8 cellular contexts compared by ENCODE assay signal in genomic region chr11:57406337-57406904, GRCh38. TPM values are rescaled to one million over a fixed set of nuclear protein-coding genes. Genes with fewer than 3 reads are reported as not detected.
DNase-seq lines count a peak whose midpoint lies in the region; ATAC-seq, FAIRE-seq and TF ChIP-seq lines count a peak whose summit lies in the region.

No MANE protein-coding gene starts in this region.

- H3K27ac Mint-ChIP-seq in natural killer cell = peak overlapping the region in 1 of 2 donors; percentile 35
- no peak overlapping the region for H3K27ac Mint-ChIP-seq in mesothelial cell of epicardium

- peak overlapping the region in 6 of 10 experiments; percentile 10 to 39 (median 24); a peak in 7 of 20 replicates for H3K4me3 ChIP-seq in BLaER1 treated with 17β-estradiol and CSF1 and Interleukin-3, amounts not matched to agents 10 nM and 100 nM

- intact Hi-C loops in natural killer cell (cut with micrococcal nuclease) = no loop called here

- DNase-seq in activated T-cell treated with anti-CD3 and anti-CD28 coated beads, Interleukin-2, amount 50 U/mL, for 48 hours = peak; percentile 60 to 68
- no peak for DNase-seq in natural killer cell
- DNase-seq in urothelium cell line (ENCODE audit: low spot score) = no peak
- no peak for DNase-seq in mesothelial cell of epicardium (ENCODE audit: low spot score in 2 of 2, unreplicated experiment in 2 of 2)
- DNase-seq in NCI-H748 treated with DMSO at 0.1 percent for 48 hours (lab: John Stamatoyannopoulos, UW) = no peak

- H3K27me3 ChIP-seq in BLaER1 treated with 17β-estradiol and CSF1 and Interleukin-3, amounts not matched to agents 10 nM and 100 nM = no peaks in the 10 kb centered on the region

- H3K27me3 Mint-ChIP-seq in natural killer cell (ENCODE audit: low read depth in 2 of 2) (no peaks in the 10 kb centered on the region), mesothelial cell of epicardium (ENCODE audit: low read depth) (peaks cover 7% of the 10 kb centered on the region)

- no peak overlapping the region for H3K4me3 Mint-ChIP-seq in natural killer cell
- no peak overlapping the region for H3K4me3 Mint-ChIP-seq in mesothelial cell of epicardium

- peak overlapping the region; percentile 29 to 86 (median 69); a peak in 21 of 22 replicates for H3K27ac ChIP-seq in BLaER1 treated with 17β-estradiol and CSF1 and Interleukin-3, amounts not matched to agents 10 nM and 100 nM

- H3K9ac ChIP-seq in BLaER1 treated with 17β-estradiol and CSF1 and Interleukin-3, amounts not matched to agents 10 nM and 100 nM = peak overlapping the region in 10 of 11 experiments; percentile 5 to 74 (median 58); a peak in 16 of 22 replicates

- peaks cover 17 to 51% (median 42%) of the 10 kb centered on the region in 11 experiments; a peak in 21 of 22 replicates for H4K20me1 ChIP-seq in BLaER1 treated with 17β-estradiol and CSF1 and Interleukin-3, amounts not matched to agents 10 nM and 100 nM

- peaks cover 58 to 91% (median 72%) of the 10 kb centered on the region in 11 experiments for H3K36me3 ChIP-seq in BLaER1 treated with 17β-estradiol and CSF1 and Interleukin-3, amounts not matched to agents 10 nM and 100 nM

- ATAC-seq in GM19372 (IDR thresholded peaks at IDR 0.05; ENCODE audit: low read depth, unreplicated experiment) (peak; percentile 76), HG03439 (IDR thresholded peaks at IDR 0.05; ENCODE audit: unreplicated experiment) (peak; percentile 71), natural killer cell (peak in 2 of 3 donors; percentile 29 to 43)

- peak overlapping the region; percentile 61 to 88 (median 82) for H3K4me2 ChIP-seq in BLaER1 treated with 17β-estradiol and CSF1 and Interleukin-3, amounts not matched to agents 10 nM and 100 nM

- H3K36me3 Mint-ChIP-seq in natural killer cell = no peaks in the 10 kb centered on the region
- H3K36me3 Mint-ChIP-seq in mesothelial cell of epicardium = peaks cover 20% of the 10 kb centered on the region

- no peak for FAIRE-seq in urothelium cell line (lab: Jason Lieb, UNC)

- TF ChIP-seq CTCF in natural killer cell (IDR thresholded peaks at IDR 0.05) = no peak
- no peak for TF ChIP-seq CTCF in mesothelial cell of epicardium (IDR thresholded peaks at IDR 0.05; ENCODE audit: unreplicated experiment)

- peaks cover 0 to 4% of the 10 kb centered on the region in 2 donors for H3K4me1 Mint-ChIP-seq in natural killer cell
- no peaks in the 10 kb centered on the region for H3K4me1 Mint-ChIP-seq in mesothelial cell of epicardium

- H3K9me3 Mint-ChIP-seq in natural killer cell (no peaks in the 10 kb centered on the region), mesothelial cell of epicardium (no peaks in the 10 kb centered on the region)

- peaks cover 52 to 85% (median 72%) of the 10 kb centered on the region in 10 experiments for H3K4me1 ChIP-seq in BLaER1 treated with 17β-estradiol and CSF1 and Interleukin-3, amounts not matched to agents 10 nM and 100 nM

- peaks cover 4 to 13% (median 10%) of the 10 kb centered on the region in 11 experiments; a peak in 20 of 22 replicates for H3K9me3 ChIP-seq in BLaER1 treated with 17β-estradiol and CSF1 and Interleukin-3, amounts not matched to agents 10 nM and 100 nM (replicated peaks in 1 of 11)

RNA-seq across cellular contexts. Expression of gene PRG2, which starts 16.0 kb away (rescaled TPM):
- total RNA-seq in natural killer cell (1 to 10 TPM in 2 of 3 donors, not detected in 1; 1.2 to 2.4 TPM), mesothelial cell of epicardium (0.27 TPM in 1 of 3 replicates, not detected in the others)

RNA-seq across cellular contexts. Expression of gene SLC43A3, which starts 20.5 kb away (rescaled TPM):
- total RNA-seq in natural killer cell (10 to 100 TPM; 17.0 to 22.2 (median 20.7) TPM), mesothelial cell of epicardium (11.8 to 13.3 TPM (median 12.9 TPM) in 3 replicates)

RNA-seq across cellular contexts. Expression of gene PRG3, which starts 25.5 kb away (rescaled TPM):
- total RNA-seq in natural killer cell = not detected
- not detected in 3 replicates for total RNA-seq in mesothelial cell of epicardium

RNA-seq across cellular contexts. Expression of gene RTN4RL2, which starts 53.9 kb away (rescaled TPM):
- total RNA-seq in natural killer cell (under 1 TPM; 0.38 to 0.61 (median 0.48) TPM), mesothelial cell of epicardium (0.38 to 0.63 TPM (median 0.53 TPM) in 3 replicates)

Comparison
In these comparisons a context has a peak if more than half of its experiments do, and no peak if none do; other contexts are left out.
1. DNase-seq: peak in activated T-cell treated with anti-CD3 and anti-CD28 coated beads, Interleukin-2, amount 50 U/mL, for 48 hours (2 of 2); none in natural killer cell (single experiment), urothelium cell line (single experiment), mesothelial cell of epicardium (0 of 2) and NCI-H748 treated with DMSO at 0.1 percent for 48 hours (single experiment).
2. Peak in every context shown above with its lines, with median percentiles within 50 percentile points of each other: ATAC-seq.